In genomic region chr5:113488645-113489184, GRCh38 we compare ENCODE assay signal across 8 cellular contexts. TPM values are rescaled to one million over a fixed set of nuclear protein-coding genes. Genes with fewer than 3 reads are reported as not detected.
DNase-seq lines count a peak whose midpoint lies in the region; ATAC-seq and TF ChIP-seq lines count a peak whose summit lies in the region.

No MANE protein-coding gene starts in this region.

- intact Hi-C loops in mucosa of descending colon (cut with DNase I, micrococcal nuclease) = no loop called here

- peaks cover 15% of the 10 kb centered on the region for H3K9me3 Mint-ChIP-seq in chondrocyte (ENCODE audit: low read depth)

- H3K4me1 ChIP-seq in mucosa of descending colon (ENCODE audit: low read depth) = peaks cover 5% of the 10 kb centered on the region

- H3K4me3 ChIP-seq in AG04450 (ENCODE audit: low read depth, low read length) (peak overlapping the region; percentile 92), mucosa of descending colon (no peak overlapping the region)

- no peaks in the 10 kb centered on the region for H3K36me3 ChIP-seq in mucosa of descending colon (ENCODE audit: low read depth)

- CTCF ChIA-PET in AG04450 (lab: Charles Lee) = interaction anchor here (0.7 to 1.4 kb wide), 3 partner anchors 106 to 492 kb away, joined by 3 to 6 read pairs (median 4); no protein-coding TSS in a partner anchor

- DNase-seq in AG04450 (ENCODE audit: low read depth, low spot score) (no peak), chondrocyte (ENCODE audit: low spot score) (no peak), mucosa of descending colon (no peak), islet precursor cell (no peak), cerebellum (ENCODE audit: low spot score) (no peak), COLO829 (ENCODE audit: low spot score) (no peak)

- POLR2A ChIA-PET in AG04450 (lab: Yijun Ruan, JAX) = interaction anchor here (0.8 to 1.2 kb wide), 3 partner anchors 318 to 512 kb away, joined by 3 read pairs; partner anchors contain the start of gene DCP2

- ATAC-seq in HG03354 (IDR thresholded peaks at IDR 0.05; ENCODE audit: poor library complexity, severe bottlenecking, unreplicated experiment) (peak; percentile 15), mucosa of descending colon (peak; percentile 41), HG02840 (IDR thresholded peaks at IDR 0.05; ENCODE audit: low FRiP score, unreplicated experiment) (no peak)

- peak overlapping the region; percentile 94 for H3K27ac Mint-ChIP-seq in chondrocyte (ENCODE audit: unreplicated experiment)

- H3K9me3 ChIP-seq in AG04450 (ENCODE audit: control insufficient read depth, insufficient read depth, low read length) = peaks cover 9% of the 10 kb centered on the region
- H3K9me3 ChIP-seq in mucosa of descending colon = peaks cover 9% of the 10 kb centered on the region

- H3K27me3 ChIP-seq in AG04450 (ENCODE audit: control insufficient read depth, insufficient read depth, low read length) = no peaks in the 10 kb centered on the region

- peak overlapping the region; percentile 91 for H3K4me3 Mint-ChIP-seq in chondrocyte (ENCODE audit: unreplicated experiment)

- peaks cover 4% of the 10 kb centered on the region for H3K36me3 Mint-ChIP-seq in chondrocyte (ENCODE audit: low read depth)

- TF ChIP-seq CTCF in AG04450 (IDR thresholded peaks at IDR 0.05; ENCODE audit: low read depth, low read length) (no peak), chondrocyte (IDR thresholded peaks at IDR 0.05) (peak; percentile 6), mucosa of descending colon (IDR thresholded peaks at IDR 0.05) (no peak)

- peaks cover 32% of the 10 kb centered on the region for H3K4me1 Mint-ChIP-seq in chondrocyte (ENCODE audit: low read depth)

- peak overlapping the region; percentile 81 for H3K27ac ChIP-seq in AG04450 (ENCODE audit: low read depth, low read length)

- H3K27me3 Mint-ChIP-seq in chondrocyte (ENCODE audit: low read depth) = no peaks in the 10 kb centered on the region

RNA-seq across cellular contexts. Expression of gene MCC, which starts 0.5 kb away (rescaled TPM):
- 17.0 and 17.5 TPM in 2 replicates for polyA plus RNA-seq in AG04450 (2011; rRNA removed)
- polyA minus RNA-seq in AG04450 (2011; rRNA and poly(A)+ RNA removed) = 60.3 and 64.2 TPM in 2 replicates
- total RNA-seq in chondrocyte (13.2 to 18.6 TPM (median 15.0 TPM) in 3 replicates), mucosa of descending colon (1 to 10 TPM; 1.5 to 7.4 (median 4.4) TPM), cerebellum (61.1 TPM)

RNA-seq across cellular contexts. Expression of gene YTHDC2, which starts 24.8 kb away (rescaled TPM):
- polyA plus RNA-seq in AG04450 (2011; rRNA removed) = 8.2 and 10.7 TPM in 2 replicates
- polyA minus RNA-seq in AG04450 (2011; rRNA and poly(A)+ RNA removed) = 12.6 and 19.0 TPM in 2 replicates
- total RNA-seq in chondrocyte (19.0 to 25.6 TPM (median 20.1 TPM) in 3 replicates), mucosa of descending colon (10 to 100 TPM; 19.3 to 23.5 (median 22.4) TPM), cerebellum (66.2 TPM)

RNA-seq across cellular contexts. Expression of gene TSSK1B, which starts 53.9 kb away (rescaled TPM):
- polyA plus RNA-seq in AG04450 (2011; rRNA removed) = 0.10 TPM in 1 of 2 replicates, not detected in the other
- 1.5 and 1.7 TPM in 2 replicates for polyA minus RNA-seq in AG04450 (2011; rRNA and poly(A)+ RNA removed)
- 0.10 to 0.36 TPM in 2 of 3 replicates, not detected in the other for total RNA-seq in chondrocyte
- under 1 TPM in 1 of 3 donors, not detected in 2; 0.12 TPM for total RNA-seq in mucosa of descending colon
- total RNA-seq in cerebellum = 0.73 TPM
